Comparison of ENCODE assay signal across 25 cellular contexts in genomic region chr3:5994651-5995050, GRCh38.
"Had no signal": no experiment of that assay in that cellular context is flagged by ENCODE, and none has a peak within 500 bp of the region (broad histone marks: within the 10 kb centered on the region; RNA-seq: fewer than 3 reads in every experiment).

No MANE protein-coding gene starts in this region.

- H3K36me3 Mint-ChIP-seq: activated naive CD4-positive, alpha-beta T cell treated with anti-CD3 and anti-CD28 coated beads, Interleukin-2, amount 10 ng/mL, durations not matched to agents 7 days and 5 days; activated naive CD8-positive, alpha-beta T cell had no signal

- H3K27me3 Mint-ChIP-seq: activated CD4-positive, alpha-beta memory T cell treated with anti-CD3 and anti-CD28 coated beads, Interleukin-2, amount 10 ng/mL, durations not matched to agents 7 days and 5 days; activated CD4-positive, alpha-beta T cell treated with anti-CD3 and anti-CD28 coated beads, Interleukin-2, amount 10 ng/mL, durations not matched to agents 7 days and 5 days; activated naive CD4-positive, alpha-beta T cell treated with anti-CD3 and anti-CD28 coated beads, Interleukin-2, amount 10 ng/mL, durations not matched to agents 7 days and 5 days; activated naive CD8-positive, alpha-beta T cell; activated T-cell treated with anti-CD3 and anti-CD28 coated beads, Interleukin-2, amount 50 U/mL, for 24 hours; effector memory CD8-positive, alpha-beta T cell had no signal

- H3K9me3 ChIP-seq: body of pancreas had no signal

- H3K4me1 ChIP-seq: body of pancreas had no signal

- H3K27ac Mint-ChIP-seq: activated CD4-positive, alpha-beta memory T cell treated with anti-CD3 and anti-CD28 coated beads, Interleukin-2, amount 10 ng/mL, durations not matched to agents 7 days and 5 days; activated CD4-positive, alpha-beta T cell treated with anti-CD3 and anti-CD28 coated beads, Interleukin-2, amount 10 ng/mL, durations not matched to agents 7 days and 5 days; activated naive CD4-positive, alpha-beta T cell treated with anti-CD3 and anti-CD28 coated beads, Interleukin-2, amount 10 ng/mL, durations not matched to agents 7 days and 5 days; activated naive CD8-positive, alpha-beta T cell; activated T-cell treated with anti-CD3 and anti-CD28 coated beads, Interleukin-2, amount 50 U/mL, for 24 hours; activated T-cell treated with anti-CD3 and anti-CD28 coated beads, Interleukin-2, amount 50 U/mL, for 72 hours; effector memory CD8-positive, alpha-beta T cell had no signal

- H3K27me3 ChIP-seq: body of pancreas had no signal

- H3K4me1 Mint-ChIP-seq: activated CD4-positive, alpha-beta memory T cell treated with anti-CD3 and anti-CD28 coated beads, Interleukin-2, amount 10 ng/mL, durations not matched to agents 7 days and 5 days; activated CD4-positive, alpha-beta T cell treated with anti-CD3 and anti-CD28 coated beads, Interleukin-2, amount 10 ng/mL, durations not matched to agents 7 days and 5 days; activated naive CD4-positive, alpha-beta T cell treated with anti-CD3 and anti-CD28 coated beads, Interleukin-2, amount 10 ng/mL, durations not matched to agents 7 days and 5 days had no signal

- ATAC-seq: activated T-cell treated with anti-CD3 and anti-CD28 coated beads, Interleukin-2, amount 50 U/mL, for 72 hours; body of pancreas; effector memory CD8-positive, alpha-beta T cell had no signal

- DNase-seq: activated CD4-positive, alpha-beta memory T cell treated with anti-CD3 and anti-CD28 coated beads, Interleukin-2, amount 10 ng/mL, durations not matched to agents 7 days and 5 days; activated CD4-positive, alpha-beta T cell treated with anti-CD3 and anti-CD28 coated beads for 1 hour; activated CD4-positive, alpha-beta T cell treated with anti-CD3 and anti-CD28 coated beads for 4 hours; activated CD4-positive, alpha-beta T cell treated with anti-CD3 and anti-CD28 coated beads, Interleukin-2, amount 10 ng/mL, durations not matched to agents 7 days and 5 days; activated CD4-positive, alpha-beta T cell treated with anti-CD3 and anti-CD28 coated beads, Interleukin-2, amount 50 U/mL, for 4 hours; activated CD8-positive, alpha-beta memory T cell treated with anti-CD3 and anti-CD28 coated beads, Interleukin-2, amount 50 U/mL, for 48 hours; activated gamma-delta T cell; activated naive CD4-positive, alpha-beta T cell; activated naive CD4-positive, alpha-beta T cell treated with anti-CD3 and anti-CD28 coated beads, Interleukin-2, amount 10 ng/mL, durations not matched to agents 7 days and 5 days; activated T-cell treated with anti-CD3 and anti-CD28 coated beads for 4 hours; activated T-cell treated with anti-CD3 and anti-CD28 coated beads, Interleukin-2, amount 50 U/mL, for 24 hours; activated T-cell treated with anti-CD3 and anti-CD28 coated beads, Interleukin-2, amount 50 U/mL, for 72 hours; amniotic stem cell; aorta; body of pancreas; caudate nucleus; cortex of kidney; dermis blood vessel endothelial cell; effector CD4-positive, alpha-beta T cell; effector memory CD8-positive, alpha-beta T cell; foreskin fibroblast; head of caudate nucleus; T-helper 2 cell had no signal

- H3K27ac ChIP-seq: body of pancreas, epithelial cell of prostate had no signal

- H3K4me3 ChIP-seq: body of pancreas had no signal

- H3K4me3 Mint-ChIP-seq: activated CD4-positive, alpha-beta memory T cell treated with anti-CD3 and anti-CD28 coated beads, Interleukin-2, amount 10 ng/mL, durations not matched to agents 7 days and 5 days; activated CD4-positive, alpha-beta T cell treated with anti-CD3 and anti-CD28 coated beads, Interleukin-2, amount 10 ng/mL, durations not matched to agents 7 days and 5 days; activated naive CD4-positive, alpha-beta T cell treated with anti-CD3 and anti-CD28 coated beads, Interleukin-2, amount 10 ng/mL, durations not matched to agents 7 days and 5 days; activated naive CD8-positive, alpha-beta T cell; activated T-cell treated with anti-CD3 and anti-CD28 coated beads, Interleukin-2, amount 50 U/mL, for 24 hours; activated T-cell treated with anti-CD3 and anti-CD28 coated beads, Interleukin-2, amount 50 U/mL, for 72 hours; effector memory CD8-positive, alpha-beta T cell had no signal
